ENCODE assay signal across 8 cellular contexts in genomic region chrX:72308566-72309296, GRCh38. TPM values are rescaled to one million over a fixed set of nuclear protein-coding genes. Genes with fewer than 3 reads are reported as not detected.
DNase-seq lines count a peak whose midpoint lies in the region; ATAC-seq and TF ChIP-seq lines count a peak whose summit lies in the region.

No MANE protein-coding gene starts in this region.

- no peak for TF ChIP-seq POLR2A in Peyer's patch (IDR thresholded peaks at IDR 0.05)

- no peaks in the 10 kb centered on the region for H3K36me3 ChIP-seq in Peyer's patch
- H3K36me3 ChIP-seq in hepatocyte (replicated peaks; ENCODE audit: insufficient read depth, low read depth) = no peaks in the 10 kb centered on the region
- H3K36me3 ChIP-seq in psoas muscle (ENCODE audit: insufficient read depth in 1 of 2, low read depth in 1 of 2) = no peaks in the 10 kb centered on the region

- in situ Hi-C loops in astrocyte of the spinal cord (cut with HindIII; ENCODE audit: low sequenced_read_pairs) = no loop called here

- H3K9me3 ChIP-seq in Peyer's patch = no peaks in the 10 kb centered on the region
- no peaks in the 10 kb centered on the region for H3K9me3 ChIP-seq in hepatocyte (ENCODE audit: low read depth)
- no peaks in the 10 kb centered on the region for H3K9me3 ChIP-seq in psoas muscle

- peak overlapping the region; percentile 35 for H2AFZ ChIP-seq in hepatocyte

- ATAC-seq in psoas muscle (peak; percentile 49 to 72 (median 61)), GM21367 (IDR thresholded peaks at IDR 0.05; ENCODE audit: unreplicated experiment) (no peak)

- H3K79me2 ChIP-seq in hepatocyte = no peaks in the 10 kb centered on the region

- H3K27ac ChIP-seq in Peyer's patch = no peak overlapping the region
- H3K27ac ChIP-seq in hepatocyte = no peak overlapping the region
- no peak overlapping the region for H3K27ac ChIP-seq in psoas muscle

- H3K27me3 ChIP-seq in Peyer's patch (no peaks in the 10 kb centered on the region), hepatocyte (peaks cover 33% of the 10 kb centered on the region), psoas muscle (ENCODE audit: insufficient read depth in 3 of 3, low read length in 2 of 3) (peaks cover 0 to 75% (median 6%) of the 10 kb centered on the region in 3 donors)

- H3K4me2 ChIP-seq in hepatocyte = peak overlapping the region; percentile 87

- 24% methylated on average over 24 of the region's 24 CpGs for WGBS in hepatocyte (ENCODE audit: low lambda C conversion rate, missing lambda C conversion rate)
- WGBS in psoas muscle, 3 donors = 3 to 8% (median 3%) methylated on average over 24 of the region's 24 CpGs

- intact Hi-C loops in psoas muscle (cut with DNase I) = loop anchor here (5.0 to 10.0 kb wide), 2 partner anchors 229 to 236 kb away; no protein-coding TSS in a partner anchor

- DNase-seq in GM04503 (ENCODE audit: low read depth) (peak; percentile 14), HuH-7 (ENCODE audit: low spot score) (peak; percentile 78), Peyer's patch (peak; percentile 23 to 76 (median 70)), astrocyte of the spinal cord (ENCODE audit: low read depth, low spot score) (peak; percentile 67), hepatocyte (ENCODE audit: low spot score) (peak; percentile 69), psoas muscle (peak; percentile 61 to 70), SKM-1 treated with dmso at 0.1 percent for 144 hours (lab: John Stamatoyannopoulos, UW; ENCODE audit: unreplicated experiment) (no peak)

- H4K20me1 ChIP-seq in hepatocyte (ENCODE audit: insufficient read depth, poor library complexity, severe bottlenecking) = no peaks in the 10 kb centered on the region

- H3K9me2 ChIP-seq in hepatocyte (replicated peaks; ENCODE audit: insufficient read depth) = no peaks in the 10 kb centered on the region

- TF ChIP-seq CTCF in Peyer's patch (IDR thresholded peaks at IDR 0.05) (no peak), astrocyte of the spinal cord (IDR thresholded peaks at IDR 0.05; ENCODE audit: low read depth, low read length) (no peak), hepatocyte (IDR thresholded peaks at IDR 0.05; ENCODE audit: poor library complexity) (no peak), psoas muscle (IDR thresholded peaks at IDR 0.05) (no peak)

- H3K4me1 ChIP-seq in Peyer's patch = peaks cover 0 to 30% (median 6%) of the 10 kb centered on the region in 4 donors
- H3K4me1 ChIP-seq in hepatocyte (ENCODE audit: insufficient read depth) = peaks cover 12% of the 10 kb centered on the region
- peaks cover 12% of the 10 kb centered on the region for H3K4me1 ChIP-seq in psoas muscle

- H3K4me3 ChIP-seq in Peyer's patch = peak overlapping the region in 3 of 4 donors; percentile 18 to 42 (median 41)
- peak overlapping the region; percentile 8 for H3K4me3 ChIP-seq in astrocyte of the spinal cord (ENCODE audit: low read depth, low read length)
- H3K4me3 ChIP-seq in hepatocyte = no peak overlapping the region
- peak overlapping the region; percentile 28 for H3K4me3 ChIP-seq in psoas muscle

RNA-seq across cellular contexts. Expression of gene CITED1, which starts 3.0 kb away (rescaled TPM):
- total RNA-seq in Peyer's patch = not detected
- 2.9 TPM in 1 of 2 replicates, not detected in the other for total RNA-seq in hepatocyte
- polyA plus RNA-seq in hepatocyte = not detected in 2 replicates
- total RNA-seq in psoas muscle = 1 to 10 TPM in 1 of 4 donors, not detected in 3; 2.3 TPM
- polyA plus RNA-seq in psoas muscle = under 1 TPM; 0.19 to 0.96 (median 0.59) TPM

RNA-seq across cellular contexts. Expression of gene RPS4X, which starts 31.7 kb away (rescaled TPM):
- 100 to 1,000 TPM; 263 to 912 (median 486) TPM for total RNA-seq in Peyer's patch
- total RNA-seq in hepatocyte = 650 and 763 TPM in 2 replicates
- 180 and 208 TPM in 2 replicates for polyA plus RNA-seq in hepatocyte
- total RNA-seq in psoas muscle = 100 to 1,000 TPM; 481 to 670 (median 523) TPM
- polyA plus RNA-seq in psoas muscle = 100 to 1,000 TPM; 587 to 950 (median 770) TPM
